ENCODE assay signal across 20 cellular contexts in genomic region chr6:169791721-169792131, GRCh38. TPM values are rescaled to one million over a fixed set of nuclear protein-coding genes. Genes with fewer than 3 reads are reported as not detected.
A peak's percentile ranks its signal among the peaks of the same experiment; 100 is the strongest.
DNase-seq lines count a peak whose midpoint lies in the region; ATAC-seq and TF ChIP-seq lines count a peak whose summit lies in the region.
"Had no signal": no experiment of that assay in that cellular context is flagged by ENCODE, and none has a peak within 500 bp of the region (broad histone marks: within the 10 kb centered on the region; RNA-seq: fewer than 3 reads in every experiment).

No MANE protein-coding gene starts in this region.

- no peak for ATAC-seq in T-helper 17 cell
- ATAC-seq in left lobe of liver = no peak
- ATAC-seq in HG03469 (IDR thresholded peaks at IDR 0.05; ENCODE audit: unreplicated experiment) = no peak
- no peak for ATAC-seq in GM21423 (IDR thresholded peaks at IDR 0.05; ENCODE audit: unreplicated experiment)
- ATAC-seq: naive thymus-derived CD4-positive, alpha-beta T cell had no signal

- POLR2A ChIA-PET in activated CD4-positive, alpha-beta T cell treated with anti-CD3 and anti-CD28 coated beads, Interleukin-2, amount 10 ng/mL, durations not matched to agents 7 days and 5 days (lab: Charles Lee) = no interaction called here

- no peak overlapping the region for H3K4me3 ChIP-seq in testis
- H3K4me3 ChIP-seq: GM23248, lung, thoracic aorta had no signal

- peaks cover 55% of the 10 kb centered on the region for H3K27me3 Mint-ChIP-seq in activated CD4-positive, alpha-beta T cell treated with anti-CD3 and anti-CD28 coated beads, Interleukin-2, amount 10 ng/mL, durations not matched to agents 7 days and 5 days
- H3K27me3 Mint-ChIP-seq in T-helper 17 cell = peaks cover 31% of the 10 kb centered on the region

- TF ChIP-seq POLR2A in testis (IDR thresholded peaks at IDR 0.05) = no peak

- CTCF ChIA-PET in activated CD4-positive, alpha-beta T cell treated with anti-CD3 and anti-CD28 coated beads, Interleukin-2, amount 10 ng/mL, durations not matched to agents 7 days and 5 days (lab: Charles Lee) = interaction anchor here (1.0 to 4.0 kb wide), 3 partner anchors 13 to 726 kb away, joined by 3 to 38 read pairs (median 36); no protein-coding TSS in a partner anchor

- no peaks in the 10 kb centered on the region for H3K9me3 Mint-ChIP-seq in activated CD4-positive, alpha-beta T cell treated with anti-CD3 and anti-CD28 coated beads, Interleukin-2, amount 10 ng/mL, durations not matched to agents 7 days and 5 days
- H3K9me3 Mint-ChIP-seq: activated naive CD8-positive, alpha-beta T cell treated with anti-CD3 and anti-CD28 coated beads, Interleukin-2, amount 10 ng/mL, durations not matched to agents 7 days and 5 days; activated T-helper 1 cell treated with anti-CD3 and anti-CD28 coated beads, Interleukin-12 subunit alpha, Interleukin-12 subunit beta, Interleukin-2, Interleukin-4 antibody, amounts not matched to agents 30 ng/mL and 10 ng/mL and 1 ng/mL, durations not matched to agents 14 hours and 24 hours and 36 hours had no signal

- peaks cover 6% of the 10 kb centered on the region for H3K4me1 ChIP-seq in testis

- peaks cover 21% of the 10 kb centered on the region for H3K4me1 Mint-ChIP-seq in activated CD4-positive, alpha-beta T cell treated with anti-CD3 and anti-CD28 coated beads, Interleukin-2, amount 10 ng/mL, durations not matched to agents 7 days and 5 days
- H3K4me1 Mint-ChIP-seq in T-helper 17 cell = peaks cover 17% of the 10 kb centered on the region

- DNase-seq in activated CD4-positive, alpha-beta T cell treated with anti-CD3 and anti-CD28 coated beads, Interleukin-2, amount 10 ng/mL, durations not matched to agents 7 days and 5 days = no peak
- no peak for DNase-seq in activated CD4-positive, alpha-beta T cell treated with anti-CD3 and anti-CD28 coated beads, Interleukin-2, amount 50 U/mL, for 48 hours
- no peak for DNase-seq in T-helper 17 cell
- DNase-seq in left lobe of liver (ENCODE audit: low spot score) = peak; percentile 30
- DNase-seq in testis = peak; percentile 6
- no peak for DNase-seq in medulla oblongata (ENCODE audit: extremely low spot score)
- DNase-seq: activated naive CD8-positive, alpha-beta T cell treated with anti-CD3 and anti-CD28 coated beads, Interleukin-2, amount 10 ng/mL, durations not matched to agents 7 days and 5 days; C1 segment of cervical spinal cord; GM23248; IMR-90; MM.1S; NCI-H187; NCI-H510A treated with DMSO at 0.1 percent for 48 hours; stimulated activated CD4-positive, alpha-beta T cell treated with anti-CD3 and anti-CD28 coated beads, Interleukin-4, amount 100 ng/mL, for 24 hours had no signal

- intact Hi-C loops in testis (cut with DNase I; ENCODE audit: low total_unique reads) = no loop called here

- WGBS in testis, 2 donors = 74 to 85% methylated on average over 6 of the region's 6 CpGs

- no peaks in the 10 kb centered on the region for H3K36me3 ChIP-seq in testis (ENCODE audit: low read depth, missing control alignments)
- H3K36me3 ChIP-seq: thoracic aorta had no signal

- H3K36me3 Mint-ChIP-seq in activated CD4-positive, alpha-beta T cell treated with anti-CD3 and anti-CD28 coated beads, Interleukin-2, amount 10 ng/mL, durations not matched to agents 7 days and 5 days (ENCODE audit: low read depth) = no peaks in the 10 kb centered on the region
- peaks cover 3% of the 10 kb centered on the region for H3K36me3 Mint-ChIP-seq in T-helper 17 cell (ENCODE audit: low read depth)
- H3K36me3 Mint-ChIP-seq: activated naive CD8-positive, alpha-beta T cell treated with anti-CD3 and anti-CD28 coated beads, Interleukin-2, amount 10 ng/mL, durations not matched to agents 7 days and 5 days; naive thymus-derived CD4-positive, alpha-beta T cell had no signal

- peak overlapping the region; percentile 3 for H3K4me3 Mint-ChIP-seq in activated CD4-positive, alpha-beta T cell treated with anti-CD3 and anti-CD28 coated beads, Interleukin-2, amount 10 ng/mL, durations not matched to agents 7 days and 5 days
- peak overlapping the region; percentile 84 for H3K4me3 Mint-ChIP-seq in T-helper 17 cell
- H3K4me3 Mint-ChIP-seq: activated naive CD8-positive, alpha-beta T cell treated with anti-CD3 and anti-CD28 coated beads, Interleukin-2, amount 10 ng/mL, durations not matched to agents 7 days and 5 days had no signal

- no peak for TF ChIP-seq CTCF in testis (IDR thresholded peaks at IDR 0.05)

- H3K9me3 ChIP-seq in T-helper 17 cell (ENCODE audit: control insufficient read depth, low read length, poor library complexity, severe bottlenecking) = no peaks in the 10 kb centered on the region
- no peaks in the 10 kb centered on the region for H3K9me3 ChIP-seq in testis
- H3K9me3 ChIP-seq: thoracic aorta had no signal

- no peak overlapping the region for H3K27ac Mint-ChIP-seq in activated CD4-positive, alpha-beta T cell treated with anti-CD3 and anti-CD28 coated beads, Interleukin-2, amount 10 ng/mL, durations not matched to agents 7 days and 5 days
- peak overlapping the region; percentile 34 for H3K27ac Mint-ChIP-seq in T-helper 17 cell
- H3K27ac Mint-ChIP-seq: activated naive CD8-positive, alpha-beta T cell treated with anti-CD3 and anti-CD28 coated beads, Interleukin-2, amount 10 ng/mL, durations not matched to agents 7 days and 5 days; activated T-helper 1 cell treated with anti-CD3 and anti-CD28 coated beads, Interleukin-12 subunit alpha, Interleukin-12 subunit beta, Interleukin-2, Interleukin-4 antibody, amounts not matched to agents 30 ng/mL and 10 ng/mL and 1 ng/mL, durations not matched to agents 14 hours and 24 hours and 36 hours; naive thymus-derived CD4-positive, alpha-beta T cell had no signal

- no peaks in the 10 kb centered on the region for H3K27me3 ChIP-seq in testis

- no peak overlapping the region for H3K27ac ChIP-seq in testis
- H3K27ac ChIP-seq: GM23248, thoracic aorta had no signal

RNA-seq across cellular contexts. Expression of gene ERMARD, which starts 40.3 kb away (rescaled TPM):
- 10 to 100 TPM; 28.1 to 35.6 TPM for total RNA-seq in activated CD4-positive, alpha-beta T cell treated with anti-CD3 and anti-CD28 coated beads, Interleukin-2, amount 10 ng/mL, durations not matched to agents 7 days and 5 days
- 10 to 100 TPM; 28.9 to 31.7 TPM for total RNA-seq in T-helper 17 cell
- total RNA-seq in left lobe of liver = 16.3 TPM
- 10 to 100 TPM; 48.3 to 56.6 TPM for total RNA-seq in testis
- polyA plus RNA-seq in testis (ENCODE audit: insufficient read depth, low read depth, low replicate concordance) = 77.6 TPM

RNA-seq across cellular contexts. Expression of gene DYNLT2, which starts 40.4 kb away (rescaled TPM):
- 1 to 10 TPM; 2.2 to 2.5 TPM for total RNA-seq in activated CD4-positive, alpha-beta T cell treated with anti-CD3 and anti-CD28 coated beads, Interleukin-2, amount 10 ng/mL, durations not matched to agents 7 days and 5 days
- total RNA-seq in T-helper 17 cell (1 to 10 TPM; 3.0 to 3.9 TPM), left lobe of liver (0.60 TPM), testis (10 to 100 TPM; 15.4 to 20.4 TPM)
- 59.4 TPM for polyA plus RNA-seq in testis (ENCODE audit: insufficient read depth, low read depth, low replicate concordance)

Comparison
In these comparisons a context has a peak if more than half of its experiments do, and no peak if none do; other contexts are left out.
1. DNase-seq: peak in left lobe of liver (single experiment) and testis (single experiment); none in activated CD4-positive, alpha-beta T cell treated with anti-CD3 and anti-CD28 coated beads, Interleukin-2, amount 10 ng/mL, durations not matched to agents 7 days and 5 days (single experiment), activated CD4-positive, alpha-beta T cell treated with anti-CD3 and anti-CD28 coated beads, Interleukin-2, amount 50 U/mL, for 48 hours (0 of 2), T-helper 17 cell (0 of 3) and medulla oblongata (single experiment).